8 cellular contexts compared by ENCODE assay signal in genomic region chr7:148941598-148942280, GRCh38. TPM values are rescaled to one million over a fixed set of nuclear protein-coding genes. Genes with fewer than 3 reads are reported as not detected.
A peak's percentile ranks its signal among the peaks of the same experiment; 100 is the strongest.
DNase-seq lines count a peak whose midpoint lies in the region; ATAC-seq lines count a peak whose summit lies in the region.

No MANE protein-coding gene starts in this region.

- H3K4ac ChIP-seq in mesenchymal stem cell (ENCODE audit: low read depth in 1 of 2, low read length in 2 of 2), result no peak overlapping the region

- no peak overlapping the region for H2BK12ac ChIP-seq in mesenchymal stem cell (ENCODE audit: low read length in 2 of 2)

- ATAC-seq in GM18867 (IDR thresholded peaks at IDR 0.05; ENCODE audit: unreplicated experiment), result peak; percentile 50
- peak; percentile 49 for ATAC-seq in HG03280 (IDR thresholded peaks at IDR 0.05; ENCODE audit: unreplicated experiment)
- no peak for ATAC-seq in HG03457 (IDR thresholded peaks at IDR 0.05; ENCODE audit: unreplicated experiment)

- H3K4me2 ChIP-seq in mesenchymal stem cell (ENCODE audit: low read length, poor library complexity, severe bottlenecking), result peak overlapping the region; percentile 54

- H3K14ac ChIP-seq in mesenchymal stem cell (ENCODE audit: low read length in 2 of 2), result no peak overlapping the region

- no peak overlapping the region for H4K8ac ChIP-seq in mesenchymal stem cell (ENCODE audit: low read length)

- H3K27ac ChIP-seq in ectodermal cell (ENCODE audit: insufficient read depth, low read depth, low read length, poor library complexity, severe bottlenecking), result peak overlapping the region; percentile 40
- H3K27ac ChIP-seq in mesenchymal stem cell (ENCODE audit: low read length, poor library complexity, severe bottlenecking), result peak overlapping the region; percentile 17

- WGBS in ectodermal cell, 2 experiments, result 34 to 47% methylated on average over 12 to 14 of the region's 17 CpGs
- 7% methylated on average over 7 of the region's 17 CpGs for WGBS in mesenchymal stem cell

- H3K4me1 ChIP-seq in ectodermal cell (ENCODE audit: control insufficient read depth, insufficient read depth, low read length), result no peaks in the 10 kb centered on the region
- H3K4me1 ChIP-seq in mesenchymal stem cell (ENCODE audit: control insufficient read depth, insufficient read depth, low read depth, low read length), result peaks cover 1% of the 10 kb centered on the region

- no peak overlapping the region for H2BK5ac ChIP-seq in mesenchymal stem cell (ENCODE audit: low read depth, low read length, poor library complexity, severe bottlenecking)

- H2AFZ ChIP-seq in mesenchymal stem cell (ENCODE audit: low read depth, low read length), result no peak overlapping the region

- no peak overlapping the region for H3K23ac ChIP-seq in mesenchymal stem cell (ENCODE audit: low read length in 2 of 2)

- peak overlapping the region in 1 of 2 experiments; percentile 2 for H3K18ac ChIP-seq in mesenchymal stem cell (ENCODE audit: low read depth in 1 of 2, low read length in 2 of 2)

- H3K27me3 ChIP-seq in ectodermal cell (ENCODE audit: control insufficient read depth, insufficient read depth, low read length, poor library complexity, severe bottlenecking), result peaks cover 16% of the 10 kb centered on the region
- no peaks in the 10 kb centered on the region for H3K27me3 ChIP-seq in mesenchymal stem cell (ENCODE audit: control insufficient read depth in 1 of 2, insufficient read depth in 1 of 2, low read length in 2 of 2)

- H2AK5ac ChIP-seq in mesenchymal stem cell (ENCODE audit: low read length, severe bottlenecking), result no peak overlapping the region

- H3K9me3 ChIP-seq in ectodermal cell (ENCODE audit: control insufficient read depth, low read length) (no peaks in the 10 kb centered on the region), mesenchymal stem cell (ENCODE audit: control insufficient read depth, low read length) (no peaks in the 10 kb centered on the region)

- DNase-seq in NCI-H460 (ENCODE audit: extremely low read depth, low read depth) (peak; percentile 78), mesenchymal stem cell (peak; percentile 86)
- DNase-seq in activated CD4-positive, alpha-beta T cell treated with anti-CD3 and anti-CD28 coated beads for 48 hours, result peak; percentile 85
- peak; percentile 39 for DNase-seq in stimulated activated CD8-positive, alpha-beta memory T cell treated with anti-CD3 and anti-CD28 coated beads, Interleukin-12 subunit alpha, Interleukin-12 subunit beta, amount 100 ng/mL, for 24 hours (ENCODE audit: extremely low read depth)

- peak overlapping the region; percentile 97 for H3K9ac ChIP-seq in mesenchymal stem cell (ENCODE audit: low read length)

- H2BK15ac ChIP-seq in mesenchymal stem cell (ENCODE audit: low read depth, poor library complexity, severe bottlenecking), result no peak overlapping the region

- H3K36me3 ChIP-seq in ectodermal cell (ENCODE audit: control insufficient read depth, insufficient read depth, low read length), result no peaks in the 10 kb centered on the region
- H3K36me3 ChIP-seq in mesenchymal stem cell (ENCODE audit: control insufficient read depth in 1 of 2, insufficient read depth in 2 of 2, low read depth in 1 of 2, low read length in 2 of 2), result no peaks in the 10 kb centered on the region

- peak overlapping the region; percentile 77 for H3K4me3 ChIP-seq in ectodermal cell (ENCODE audit: insufficient read depth, low read depth, low read length)
- peak overlapping the region; percentile 53 to 97 for H3K4me3 ChIP-seq in mesenchymal stem cell (ENCODE audit: insufficient read depth in 1 of 2, low read depth in 1 of 2, low read length in 2 of 2)

- H4K91ac ChIP-seq in mesenchymal stem cell (ENCODE audit: low read length), result no peak overlapping the region

- no peaks in the 10 kb centered on the region for H3K79me1 ChIP-seq in mesenchymal stem cell (replicated peaks; ENCODE audit: low read length, poor library complexity, severe bottlenecking)

- no peak overlapping the region for H2BK120ac ChIP-seq in mesenchymal stem cell (ENCODE audit: low read depth, low read length)

RNA-seq across cellular contexts. Expression of gene EZH2, which starts 57.6 kb away (rescaled TPM):
- 26.0 and 35.5 TPM in 2 replicates for total RNA-seq in NCI-H460 (2014; rRNA removed; shearing (Covaris generic))
- 59.8 and 66.8 TPM in 2 replicates for polyA plus RNA-seq in NCI-H460 (2014; cell fraction: nucleus; rRNA removed)
- 98.8 TPM for polyA plus RNA-seq in ectodermal cell (2013, experiment 1 of 4)
- polyA plus RNA-seq in ectodermal cell (2013, experiment 2 of 4), result 90.0 TPM
- polyA plus RNA-seq in ectodermal cell (2013, experiment 3 of 4), result 82.7 TPM
- 83.2 TPM for polyA plus RNA-seq in ectodermal cell (2013, experiment 4 of 4)
- polyA plus RNA-seq in mesenchymal stem cell (2013, experiment 1 of 2), result 5.9 TPM
- 5.6 TPM for polyA plus RNA-seq in mesenchymal stem cell (2013, experiment 2 of 2)
